Comparison of ENCODE assay signal across 17 cellular contexts in genomic region chr6:81263531-81264168, GRCh38.
DNase-seq lines count a peak whose midpoint lies in the region; ATAC-seq, FAIRE-seq and TF ChIP-seq lines count a peak whose summit lies in the region.
"Had no signal": no experiment of that assay in that cellular context is flagged by ENCODE, and none has a peak within 500 bp of the region (broad histone marks: within the 10 kb centered on the region; RNA-seq: fewer than 3 reads in every experiment).

No MANE protein-coding gene starts in this region.

- H3K18ac ChIP-seq in trophoblast cell (ENCODE audit: low read length) = no peak overlapping the region

- ATAC-seq in right cardiac atrium = peak in 1 of 2 donors; percentile 26
- peak; percentile 39 for ATAC-seq in upper lobe of right lung
- ATAC-seq in body of pancreas = no peak
- ATAC-seq: GM12878, HCT116 had no signal

- FAIRE-seq in kidney (lab: Jason Lieb, UNC) = no peak
- FAIRE-seq in urothelium cell line (lab: Jason Lieb, UNC) = no peak
- FAIRE-seq: GM12878, GM18507 had no signal

- DNase-seq in right cardiac atrium (peak in 2 of 3 donors; percentile 21 to 40), left ventricle myocardium inferior (no peak), kidney (peak; percentile 60), trophoblast cell (no peak), upper lobe of right lung (no peak), body of pancreas (no peak), NCI-H1092 treated with DMSO at 0.1 percent for 48 hours (lab: John Stamatoyannopoulos, UW) (no peak), urothelium cell line (ENCODE audit: low spot score) (no peak)
- DNase-seq: ACHN; C1 segment of cervical spinal cord; Calu3; CD4-positive, alpha-beta T cell; DMS79 had no signal

- WGBS in right cardiac atrium = 91% methylated on average over 17 of the region's 17 CpGs
- WGBS in trophoblast cell (ENCODE audit: extremely low coverage, insufficient coverage, insufficient read length) = no CpG with 5 or more reads among the region's 17 CpGs
- 77 to 86% methylated on average over 8 to 17 of the region's 17 CpGs for WGBS in body of pancreas, 2 donors

- no peak overlapping the region for H2BK5ac ChIP-seq in trophoblast cell (ENCODE audit: low read depth, low read length, poor library complexity)

- H3K14ac ChIP-seq in trophoblast cell (ENCODE audit: low read length) = no peak overlapping the region

- no peak overlapping the region for H3K4me2 ChIP-seq in trophoblast cell (ENCODE audit: low read length)

- no peak overlapping the region for H3K4ac ChIP-seq in trophoblast cell (ENCODE audit: low read depth, low read length)

- no peak overlapping the region for H3K27ac ChIP-seq in right cardiac atrium (ENCODE audit: low read length)
- H3K27ac ChIP-seq in left ventricle myocardium inferior (replicated peaks) = no peak overlapping the region
- no peak overlapping the region for H3K27ac ChIP-seq in kidney (ENCODE audit: low read depth in 2 of 2, low read length in 2 of 2)
- no peak overlapping the region for H3K27ac ChIP-seq in trophoblast cell (ENCODE audit: low read depth, low read length)
- no peak overlapping the region for H3K27ac ChIP-seq in upper lobe of right lung
- no peak overlapping the region for H3K27ac ChIP-seq in body of pancreas
- H3K27ac ChIP-seq: HL-60 had no signal

- no peak for TF ChIP-seq POLR2A in body of pancreas (IDR thresholded peaks at IDR 0.05)

- intact Hi-C loops in right cardiac atrium (cut with DNase I) = no loop called here
- intact Hi-C loops in left ventricle myocardium inferior (cut with micrococcal nuclease) = no loop called here
- intact Hi-C loops in kidney (cut with DNase I) = no loop called here
- intact Hi-C loops in upper lobe of right lung (cut with DNase I) = no loop called here
- intact Hi-C loops in body of pancreas (cut with DNase I) = no loop called here

- TF ChIP-seq CTCF in left ventricle myocardium inferior (IDR thresholded peaks at IDR 0.05; ENCODE audit: borderline replicate concordance) = no peak
- TF ChIP-seq CTCF in kidney (IDR thresholded peaks at IDR 0.05; ENCODE audit: borderline replicate concordance, extremely low read depth, insufficient read depth) = no peak
- TF ChIP-seq CTCF in upper lobe of right lung (IDR thresholded peaks at IDR 0.05) = no peak
- TF ChIP-seq CTCF in body of pancreas (IDR thresholded peaks at IDR 0.05) = no peak

- no peak overlapping the region for H2BK12ac ChIP-seq in trophoblast cell (ENCODE audit: low read length)

- no peaks in the 10 kb centered on the region for H3K9me3 ChIP-seq in right cardiac atrium (ENCODE audit: control insufficient read depth, low read length)
- peaks cover 9% of the 10 kb centered on the region for H3K9me3 ChIP-seq in left ventricle myocardium inferior (replicated peaks)
- H3K9me3 ChIP-seq in kidney (ENCODE audit: control insufficient read depth in 1 of 2, low read length in 2 of 2) = peaks cover 0 to 3% of the 10 kb centered on the region in 2 donors
- H3K9me3 ChIP-seq in trophoblast cell (ENCODE audit: insufficient read depth, low read depth, low read length) = no peaks in the 10 kb centered on the region
- no peaks in the 10 kb centered on the region for H3K9me3 ChIP-seq in upper lobe of right lung
- H3K9me3 ChIP-seq in body of pancreas = no peaks in the 10 kb centered on the region

- H3K36me3 ChIP-seq in left ventricle myocardium inferior (no peaks in the 10 kb centered on the region), kidney (ENCODE audit: control insufficient read depth in 1 of 2, insufficient read depth in 2 of 2, low read length in 2 of 2) (no peaks in the 10 kb centered on the region), trophoblast cell (ENCODE audit: control insufficient read depth in 1 of 2, insufficient read depth in 2 of 2, low read length in 2 of 2) (no peaks in the 10 kb centered on the region), upper lobe of right lung (no peaks in the 10 kb centered on the region), body of pancreas (replicated peaks in 1 of 2; ENCODE audit: insufficient read depth in 1 of 2, low read depth in 2 of 2) (no peaks in the 10 kb centered on the region)

- no peak overlapping the region for H2AK5ac ChIP-seq in trophoblast cell (ENCODE audit: low read length)

- H3K27me3 ChIP-seq in right cardiac atrium (ENCODE audit: control insufficient read depth, insufficient read depth) (no peaks in the 10 kb centered on the region), left ventricle myocardium inferior (ENCODE audit: low read depth) (no peaks in the 10 kb centered on the region), trophoblast cell (ENCODE audit: insufficient read depth, low read length) (no peaks in the 10 kb centered on the region), upper lobe of right lung (no peaks in the 10 kb centered on the region), body of pancreas (no peaks in the 10 kb centered on the region)

- no peak overlapping the region for H3K9ac ChIP-seq in kidney (ENCODE audit: low read length in 2 of 2)
- H3K9ac ChIP-seq in trophoblast cell (ENCODE audit: low read length) = no peak overlapping the region

- H2BK120ac ChIP-seq in trophoblast cell (ENCODE audit: insufficient read depth, low read length, poor library complexity) = no peak overlapping the region

- H3K4me1 ChIP-seq in right cardiac atrium (ENCODE audit: control insufficient read depth, insufficient read depth, low read length) (no peaks in the 10 kb centered on the region), left ventricle myocardium inferior (no peaks in the 10 kb centered on the region), kidney (ENCODE audit: control insufficient read depth in 1 of 2, insufficient read depth in 1 of 2, low read depth in 1 of 2, low read length in 2 of 2) (no peaks in the 10 kb centered on the region), trophoblast cell (ENCODE audit: control insufficient read depth in 1 of 2, insufficient read depth in 2 of 2, low read length in 2 of 2) (no peaks in the 10 kb centered on the region), upper lobe of right lung (no peaks in the 10 kb centered on the region), body of pancreas (no peaks in the 10 kb centered on the region)

- H4K12ac ChIP-seq in trophoblast cell (ENCODE audit: low read depth, low read length) = no peak overlapping the region

- no peak overlapping the region for H3K23ac ChIP-seq in trophoblast cell (ENCODE audit: low read length)

- no peak overlapping the region for H2AFZ ChIP-seq in trophoblast cell (ENCODE audit: insufficient read depth, low read length, poor library complexity)

- H3K4me3 ChIP-seq in right cardiac atrium (ENCODE audit: low read length) (no peak overlapping the region), left ventricle myocardium inferior (no peak overlapping the region), kidney (ENCODE audit: low read length in 2 of 2) (no peak overlapping the region), trophoblast cell (ENCODE audit: low read depth, low read length) (peak overlapping the region; percentile 37), upper lobe of right lung (no peak overlapping the region), body of pancreas (no peak overlapping the region)
- H3K4me3 ChIP-seq: GM12878 had no signal

- H4K91ac ChIP-seq in trophoblast cell (ENCODE audit: low read depth, low read length) = no peak overlapping the region

- no peak overlapping the region for H4K8ac ChIP-seq in trophoblast cell (ENCODE audit: low read depth, low read length)

- no peaks in the 10 kb centered on the region for H3K79me2 ChIP-seq in trophoblast cell (ENCODE audit: control insufficient read depth, insufficient read depth, low read length, poor library complexity)

- H3K79me1 ChIP-seq in trophoblast cell (ENCODE audit: low read length) = no peaks in the 10 kb centered on the region

Comparison
In these comparisons a context has a peak if more than half of its experiments do, and no peak if none do; other contexts are left out.
1. DNase-seq: peak in right cardiac atrium (2 of 3) and kidney (single experiment); none in left ventricle myocardium inferior (single experiment), trophoblast cell (0 of 2), upper lobe of right lung (single experiment), body of pancreas (0 of 4), NCI-H1092 treated with DMSO at 0.1 percent for 48 hours (single experiment) and urothelium cell line (single experiment).